In genomic region chr15:40333922-40334492, GRCh38 we compare ENCODE assay signal across 6 cellular contexts. TPM values are rescaled to one million over a fixed set of nuclear protein-coding genes. Genes with fewer than 3 reads are reported as not detected.
A peak's percentile ranks its signal among the peaks of the same experiment; 100 is the strongest.
DNase-seq lines count a peak whose midpoint lies in the region; ATAC-seq and TF ChIP-seq lines count a peak whose summit lies in the region.

No MANE protein-coding gene starts in this region.

- ATAC-seq in upper lobe of right lung, result peak; percentile 67
- no peak for ATAC-seq in HG03571 (IDR thresholded peaks at IDR 0.05; ENCODE audit: unreplicated experiment)

- in situ Hi-C loops in GM13976 (cut with MboI; ENCODE audit: low sequenced_read_pairs, unreplicated experiment), result no loop called here

- peaks cover 16 to 17% of the 10 kb centered on the region in 2 donors for H3K4me1 Mint-ChIP-seq in immature natural killer cell

- H3K4me3 ChIP-seq in WERI-Rb-1 (ENCODE audit: low read depth, low read length) (0 out of 2 replicates have a peak overlapping the region, but pooled peaks have one; percentile 2), upper lobe of right lung (peak overlapping the region; percentile 33)

- peak overlapping the region in 4 of 5 donors; percentile 0 to 77 (median 57) for H3K4me3 Mint-ChIP-seq in immature natural killer cell

- peaks cover 0 to 2% (median 1%) of the 10 kb centered on the region in 3 donors for H3K27me3 Mint-ChIP-seq in immature natural killer cell (ENCODE audit: low read depth in 3 of 3)

- intact Hi-C loops in upper lobe of right lung (cut with DNase I), result no loop called here

- no peaks in the 10 kb centered on the region for H3K9me3 Mint-ChIP-seq in immature natural killer cell

- peak overlapping the region; percentile 76 for H3K27ac ChIP-seq in WERI-Rb-1
- H3K27ac ChIP-seq in upper lobe of right lung, result peak overlapping the region; percentile 88

- H3K27ac Mint-ChIP-seq in immature natural killer cell, result peak overlapping the region in 3 of 6 donors; percentile 13 to 85 (median 71)

- H3K4me1 ChIP-seq in upper lobe of right lung, result peaks cover 88% of the 10 kb centered on the region

- H3K27me3 ChIP-seq in WERI-Rb-1 (ENCODE audit: insufficient read depth, low read depth, severe bottlenecking) (no peaks in the 10 kb centered on the region), upper lobe of right lung (no peaks in the 10 kb centered on the region)

- H3K36me3 ChIP-seq in WERI-Rb-1 (no peaks in the 10 kb centered on the region), upper lobe of right lung (peaks cover 16% of the 10 kb centered on the region)

- no peak for TF ChIP-seq CTCF in GM13976 (IDR thresholded peaks at IDR 0.05; ENCODE audit: borderline replicate concordance, control extremely low read depth, extremely low read depth, insufficient read depth, missing control alignments)
- no peak for TF ChIP-seq CTCF in WERI-Rb-1 (IDR thresholded peaks at IDR 0.05; ENCODE audit: low read depth, low read length)
- no peak for TF ChIP-seq CTCF in upper lobe of right lung (IDR thresholded peaks at IDR 0.05)

- no peaks in the 10 kb centered on the region for H3K36me3 Mint-ChIP-seq in immature natural killer cell

- peak; percentile 69 for DNase-seq in GM13976 (ENCODE audit: low spot score)
- peak; percentile 92 for DNase-seq in WERI-Rb-1
- DNase-seq in immature natural killer cell, result no peak
- DNase-seq in upper lobe of right lung, result peak; percentile 82
- no peak for DNase-seq in AG08396 (ENCODE audit: low spot score)

- H3K9me3 ChIP-seq in WERI-Rb-1 (ENCODE audit: severe bottlenecking) (no peaks in the 10 kb centered on the region), upper lobe of right lung (no peaks in the 10 kb centered on the region)

RNA-seq across cellular contexts. Expression of gene CCDC9B, which starts 6.7 kb away (rescaled TPM):
- polyA plus RNA-seq in immature natural killer cell, result under 1 TPM in 2 of 3 donors, not detected in 1; 0.09 to 0.46 TPM
- total RNA-seq in upper lobe of right lung, result 72.5 TPM

RNA-seq across cellular contexts. Expression of gene INAFM2, which starts 10.5 kb away (rescaled TPM):
- polyA plus RNA-seq in immature natural killer cell, result 1 to 10 TPM; 3.2 to 3.5 (median 3.2) TPM
- 39.5 TPM for total RNA-seq in upper lobe of right lung

RNA-seq across cellular contexts. Expression of gene PHGR1, which starts 16.8 kb away (rescaled TPM):
- polyA plus RNA-seq in immature natural killer cell, result not detected
- not detected for total RNA-seq in upper lobe of right lung

RNA-seq across cellular contexts. Expression of gene DISP2, which starts 24.0 kb away (rescaled TPM):
- polyA plus RNA-seq in immature natural killer cell, result 1 to 10 TPM in 1 of 3 donors, under 1 TPM in 2; 0.03 to 1.1 (median 0.38) TPM
- 6.5 TPM for total RNA-seq in upper lobe of right lung

RNA-seq across cellular contexts. Expression of gene PLCB2, which starts 26.3 kb away (rescaled TPM):
- 10 to 100 TPM; 18.0 to 57.0 (median 24.2) TPM for polyA plus RNA-seq in immature natural killer cell
- 61.2 TPM for total RNA-seq in upper lobe of right lung

Comparison
In these comparisons a context has a peak if more than half of its experiments do, and no peak if none do; other contexts are left out.
1. DNase-seq: peak in GM13976 (single experiment), WERI-Rb-1 (single experiment) and upper lobe of right lung (single experiment); none in immature natural killer cell (0 of 3) and AG08396 (single experiment).